Comparison of ENCODE assay signal across 33 cellular contexts in the genomic region with DNA sequence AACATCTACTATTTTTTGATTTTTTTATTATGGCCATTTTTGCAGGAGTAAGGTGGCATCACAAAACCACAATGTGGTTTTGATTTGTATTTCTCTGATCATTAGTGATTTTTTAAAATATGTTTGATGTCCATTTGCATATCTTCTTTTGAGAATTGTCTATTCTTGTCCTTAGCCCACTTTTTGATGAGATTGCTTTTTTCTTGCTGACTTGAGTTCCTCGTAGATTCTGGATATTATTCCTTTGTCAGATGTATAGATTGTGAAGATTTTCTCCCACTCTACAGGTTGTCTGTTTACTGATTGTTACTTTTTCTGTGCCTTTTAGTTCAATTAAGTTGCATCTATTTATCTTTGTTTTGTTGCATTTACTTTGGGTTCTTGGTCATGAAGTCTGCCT.
"Had no signal": no experiment of that assay in that cellular context is flagged by ENCODE, and none has a peak within 500 bp of the region (broad histone marks: within the 10 kb centered on the region; RNA-seq: fewer than 3 reads in every experiment).

No MANE protein-coding gene starts in this region.

- H3K36me3 ChIP-seq: adrenal gland, ascending aorta, brain microvascular endothelial cell, breast epithelium, cardiac muscle cell had no signal

- H3K27ac ChIP-seq: adrenal gland, ascending aorta, body of pancreas, brain microvascular endothelial cell, breast epithelium, cardiac muscle cell had no signal

- H3K4me1 ChIP-seq: adrenal gland, ascending aorta, body of pancreas, breast epithelium had no signal

- DNase-seq: activated effector memory CD4-positive, alpha-beta T cell treated with anti-CD3 and anti-CD28 coated beads, Interleukin-2, amount 50 U/mL, for 16 hours; activated effector memory CD4-positive, alpha-beta T cell treated with Interleukin-2 at 50 U/mL for 16 hours; activated gamma-delta T cell; activated gamma-delta T cell treated with Interleukin-2 at 50 U/mL for 16 hours; activated naive CD4-positive, alpha-beta T cell; activated naive CD4-positive, alpha-beta T cell treated with anti-CD3 and anti-CD28 coated beads for 36 hours; activated naive CD4-positive, alpha-beta T cell treated with anti-CD3 and anti-CD28 coated beads, Interleukin-2, amount 10 ng/mL, durations not matched to agents 7 days and 5 days; activated naive CD4-positive, alpha-beta T cell treated with anti-CD3 and anti-CD28 coated beads, Interleukin-2, amount 50 U/mL, for 16 hours; activated naive CD4-positive, alpha-beta T cell treated with Interleukin-2 at 50 U/mL for 16 hours; activated naive CD8-positive, alpha-beta T cell treated with anti-CD3 and anti-CD28 coated beads for 36 hours; activated naive CD8-positive, alpha-beta T cell treated with anti-CD3 and anti-CD28 coated beads, Interleukin-2, amount 10 ng/mL, durations not matched to agents 7 days and 5 days; activated naive CD8-positive, alpha-beta T cell treated with anti-CD3 and anti-CD28 coated beads, Interleukin-2, amount 50 U/mL, for 24 hours; activated T-cell treated with anti-CD3 and anti-CD28 coated beads, Interleukin-2, amount 50 U/mL, for 1 hour; activated T-cell treated with anti-CD3 and anti-CD28 coated beads, Interleukin-2, amount 50 U/mL, for 24 hours; activated T-cell treated with anti-CD3 and anti-CD28 coated beads, Interleukin-2, amount 50 U/mL, for 4 hours; activated T-cell treated with anti-CD3 and anti-CD28 coated beads, Interleukin-2, amount 50 U/mL, for 48 hours; activated T-cell treated with anti-CD3 and anti-CD28 coated beads, Interleukin-2, amount 50 U/mL, for 72 hours; adrenal gland; amniotic stem cell; amygdala; anterior cingulate cortex; aorta; body of pancreas; brain microvascular endothelial cell; caudate nucleus; cerebellar nuclear complex had no signal

- FAIRE-seq: astrocyte, bronchial epithelial cell had no signal

- H3K4me3 ChIP-seq: adrenal gland, ascending aorta, body of pancreas, breast epithelium, cardiac muscle cell had no signal

- ATAC-seq: activated naive CD4-positive, alpha-beta T cell treated with anti-CD3 and anti-CD28 coated beads, Interleukin-2, amount 50 U/mL, for 72 hours; activated naive CD8-positive, alpha-beta T cell treated with anti-CD3 and anti-CD28 coated beads, Interleukin-2, amount 50 U/mL, for 24 hours; activated T-cell treated with anti-CD3 and anti-CD28 coated beads, Interleukin-2, amount 50 U/mL, for 4 hours; activated T-cell treated with anti-CD3 and anti-CD28 coated beads, Interleukin-2, amount 50 U/mL, for 72 hours; activated T-helper 17 cell treated with anti-CD3 and anti-CD28 coated beads, Interleukin-2, amount 50 U/mL, for 72 hours; body of pancreas had no signal

- H3K27me3 ChIP-seq: adrenal gland, ascending aorta, body of pancreas, brain microvascular endothelial cell, breast epithelium, cardiac muscle cell had no signal
